ENCODE assay signal across 20 cellular contexts in the genomic region with DNA sequence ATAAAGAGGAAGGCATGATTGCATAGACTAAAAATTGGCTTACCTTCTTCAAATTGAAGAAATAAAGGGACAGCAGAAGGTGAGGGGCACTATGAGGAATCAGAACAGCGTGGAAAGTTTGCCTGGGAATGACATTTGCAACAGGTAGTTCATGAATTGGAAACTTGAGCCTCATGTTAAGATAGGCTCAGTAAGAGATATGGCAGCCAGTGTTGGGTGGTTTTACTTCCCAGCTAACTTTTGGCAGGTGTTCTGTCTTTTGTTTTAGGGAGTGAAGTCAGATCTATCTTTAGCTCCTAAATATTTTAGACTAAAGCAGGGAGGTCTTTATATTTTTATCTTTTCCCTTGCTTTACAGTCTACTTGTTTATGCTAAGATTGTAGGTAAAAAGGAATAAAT.
DNase-seq lines count a peak whose midpoint lies in the region; ATAC-seq and TF ChIP-seq lines count a peak whose summit lies in the region.
"Had no signal": no experiment of that assay in that cellular context is flagged by ENCODE, and none has a peak within 500 bp of the region (broad histone marks: within the 10 kb centered on the region; RNA-seq: fewer than 3 reads in every experiment).

No MANE protein-coding gene starts in this region.

- H3F3A ChIP-seq in GM23248 (ENCODE audit: insufficient read depth): peaks cover 20% of the 10 kb centered on the region

- TF ChIP-seq CTCF in fibroblast of pulmonary artery (IDR thresholded peaks at IDR 0.05; ENCODE audit: low read length, missing control alignments): no peak

- H3K9me3 ChIP-seq in GM23248 (ENCODE audit: low read depth): no peaks in the 10 kb centered on the region
- H3K9me3 ChIP-seq: pancreas had no signal

- no peak overlapping the region for H3K4me2 ChIP-seq in GM23248 (ENCODE audit: unreplicated experiment)

- DNase-seq in GM23248 (no peak), OCI-M1 (lab: John Stamatoyannopoulos, UW) (peak; percentile 34), fibroblast of pulmonary artery (ENCODE audit: low read depth) (peak; percentile 54), myocyte (ENCODE audit: low read depth) (peak; percentile 82), activated T-cell treated with anti-CD3 and anti-CD28 coated beads for 4 hours (no peak), middle frontal gyrus (ENCODE audit: extremely low spot score, low spot score) (no peak)
- no peak for DNase-seq in activated CD4-positive, alpha-beta T cell treated with anti-CD3 and anti-CD28 coated beads for 48 hours
- DNase-seq: activated CD4-positive, CD25-positive, alpha-beta regulatory T cell treated with anti-CD3 and anti-CD28 coated beads, Interleukin-2, amount 50 U/mL, for 72 hours; activated naive CD4-positive, alpha-beta T cell treated with anti-CD3 and anti-CD28 coated beads for 36 hours; activated T-cell treated with anti-CD3 and anti-CD28 coated beads, Interleukin-2, amount 50 U/mL, for 72 hours; effector CD4-positive, alpha-beta T cell; erythroblast; mesendoderm; MM.1S; NCI-H1436 treated with DMSO at 0.1 percent for 48 hours; NCI-H69; nephron progenitor cell; pancreas; SW 1271 had no signal

- no peaks in the 10 kb centered on the region for H3K9me2 ChIP-seq in GM23248 (ENCODE audit: insufficient read depth)

- H3K27me3 ChIP-seq in GM23248 (replicated peaks; ENCODE audit: insufficient read depth): no peaks in the 10 kb centered on the region
- H3K27me3 ChIP-seq: pancreas had no signal

- WGBS in GM23248 (ENCODE audit: low coverage in 1 of 2, low lambda C conversion rate in 2 of 2, missing lambda C conversion rate in 2 of 2), 2 experiments: 94 to 100% methylated on average over 1 of the region's 1 CpG

- no peak overlapping the region for H3K4me3 ChIP-seq in GM23248
- no peak overlapping the region for H3K4me3 ChIP-seq in fibroblast of pulmonary artery (replicated peaks; ENCODE audit: low read depth, low read length)
- H3K4me3 ChIP-seq: pancreas had no signal

- 0 out of 2 replicates have a peak, but pooled peaks cover 3% of the 10 kb centered on the region for H4K20me1 ChIP-seq in GM23248 (ENCODE audit: insufficient read depth)

- H3K4me1 ChIP-seq in GM23248 (ENCODE audit: insufficient read depth): peaks cover 24% of the 10 kb centered on the region

- H3K9ac ChIP-seq in GM23248: no peak overlapping the region

- in situ Hi-C loops in GM23248 (cut with MboI): no loop called here

- no peaks in the 10 kb centered on the region for H3K36me3 ChIP-seq in GM23248 (ENCODE audit: low read depth)
- H3K36me3 ChIP-seq: pancreas had no signal

- H3K79me2 ChIP-seq in GM23248 (ENCODE audit: insufficient read depth): peaks cover 24% of the 10 kb centered on the region

- ATAC-seq in GM21825 (IDR thresholded peaks at IDR 0.05; ENCODE audit: unreplicated experiment): no peak
- ATAC-seq: activated T-cell treated with anti-CD3 and anti-CD28 coated beads, Interleukin-2, amount 50 U/mL, for 72 hours had no signal

- H3K27ac ChIP-seq in GM23248: peak overlapping the region; percentile 86; the same call in 1 of the 2 replicates
- H3K27ac ChIP-seq: pancreas had no signal

- H2AFZ ChIP-seq in GM23248: no peak overlapping the region

Comparison
In these comparisons a context has a peak if more than half of its experiments do, and no peak if none do; other contexts are left out.
1. DNase-seq: peak in OCI-M1 (single experiment), fibroblast of pulmonary artery (single experiment) and myocyte (single experiment); none in GM23248 (single experiment), activated T-cell treated with anti-CD3 and anti-CD28 coated beads for 4 hours (single experiment), middle frontal gyrus (single experiment) and activated CD4-positive, alpha-beta T cell treated with anti-CD3 and anti-CD28 coated beads for 48 hours (single experiment).